In genomic region chr4:140556372-140557085, GRCh38 we compare ENCODE assay signal across 12 cellular contexts. TPM values are rescaled to one million over a fixed set of nuclear protein-coding genes. Genes with fewer than 3 reads are reported as not detected.
DNase-seq lines count a peak whose midpoint lies in the region; ATAC-seq and TF ChIP-seq lines count a peak whose summit lies in the region.
"Had no signal": no experiment of that assay in that cellular context is flagged by ENCODE, and none has a peak within 500 bp of the region (broad histone marks: within the 10 kb centered on the region; RNA-seq: fewer than 3 reads in every experiment).

No MANE protein-coding gene starts in this region.

- peak; percentile 97 for ATAC-seq in activated T-cell treated with anti-CD3 and anti-CD28 coated beads, Interleukin-2, amount 50 U/mL, for 72 hours (replicated peaks in 1 of 2)
- ATAC-seq in GM23338 (peak; percentile 45), HG03565 (IDR thresholded peaks at IDR 0.05; ENCODE audit: unreplicated experiment) (peak; percentile 99), upper lobe of right lung (no peak)
- ATAC-seq in natural killer cell treated with Interleukin-12 subunit alpha and Interleukin-12 subunit beta and Interleukin-15 and Interleukin-18, amount 100 ng/mL, for 72 hours: peak; percentile 74 to 77

- peak; percentile 27 to 46 for DNase-seq in activated T-cell treated with anti-CD3 and anti-CD28 coated beads, Interleukin-2, amount 50 U/mL, for 72 hours
- no peak for DNase-seq in activated T-cell treated with anti-CD3 and anti-CD28 coated beads, Interleukin-2, amount 50 U/mL, for 1 hour
- DNase-seq in GM23338 (ENCODE audit: low spot score): peak; percentile 30
- peak; percentile 62 for DNase-seq in natural killer cell treated with Interleukin-12 subunit alpha and Interleukin-12 subunit beta and Interleukin-15 and Interleukin-18, amount 100 ng/mL, for 72 hours (ENCODE audit: low spot score)
- no peak for DNase-seq in ecto neural progenitor cell (ENCODE audit: low spot score)
- no peak for DNase-seq in neural progenitor cell (ENCODE audit: low spot score)
- DNase-seq in upper lobe of right lung: no peak
- DNase-seq: NCI-H526 had no signal

- H3K27me3 Mint-ChIP-seq in activated T-cell treated with anti-CD3 and anti-CD28 coated beads, Interleukin-2, amount 50 U/mL, for 72 hours (ENCODE audit: low read depth): peaks cover 35% of the 10 kb centered on the region
- no peaks in the 10 kb centered on the region for H3K27me3 Mint-ChIP-seq in GM23338 (ENCODE audit: insufficient read depth, low read depth, poor library complexity)
- peaks cover 0 to 8% of the 10 kb centered on the region in 2 donors for H3K27me3 Mint-ChIP-seq in natural killer cell treated with Interleukin-12 subunit alpha and Interleukin-12 subunit beta and Interleukin-15 and Interleukin-18, amount 100 ng/mL, for 72 hours
- no peaks in the 10 kb centered on the region for H3K27me3 Mint-ChIP-seq in neural progenitor cell (ENCODE audit: insufficient read depth, low read depth)

- H3K4me2 ChIP-seq in GM23338 (peak overlapping the region; percentile 68), neural progenitor cell (no peak overlapping the region)

- H3K9ac ChIP-seq in neural progenitor cell: no peak overlapping the region

- intact Hi-C loops in upper lobe of right lung (cut with DNase I): no loop called here

- H3K4me3 ChIP-seq in GM23338: peak overlapping the region; percentile 27; the same call in 1 of the 2 replicates
- H3K4me3 ChIP-seq in neural progenitor cell: no peak overlapping the region
- no peak overlapping the region for H3K4me3 ChIP-seq in upper lobe of right lung
- H3K4me3 ChIP-seq: HAP-1 had no signal

- H3K9me2 ChIP-seq in GM23338 (ENCODE audit: insufficient read depth): no peaks in the 10 kb centered on the region

- no peaks in the 10 kb centered on the region for H3K9me3 ChIP-seq in neural progenitor cell (ENCODE audit: low read depth)
- H3K9me3 ChIP-seq in upper lobe of right lung: no peaks in the 10 kb centered on the region
- H3K9me3 ChIP-seq: HAP-1 had no signal

- H3K27ac Mint-ChIP-seq in activated T-cell treated with anti-CD3 and anti-CD28 coated beads, Interleukin-2, amount 50 U/mL, for 72 hours: no peak overlapping the region
- no peak overlapping the region for H3K27ac Mint-ChIP-seq in GM23338
- H3K27ac Mint-ChIP-seq in natural killer cell treated with Interleukin-12 subunit alpha and Interleukin-12 subunit beta and Interleukin-15 and Interleukin-18, amount 100 ng/mL, for 72 hours: no peak overlapping the region
- H3K27ac Mint-ChIP-seq in neural progenitor cell: no peak overlapping the region

- no peaks in the 10 kb centered on the region for H3K27me3 ChIP-seq in GM23338 (ENCODE audit: insufficient read depth)
- H3K27me3 ChIP-seq in neural progenitor cell: no peaks in the 10 kb centered on the region
- H3K27me3 ChIP-seq in upper lobe of right lung: no peaks in the 10 kb centered on the region

- no peaks in the 10 kb centered on the region for H3K36me3 Mint-ChIP-seq in activated T-cell treated with anti-CD3 and anti-CD28 coated beads, Interleukin-2, amount 50 U/mL, for 72 hours (ENCODE audit: insufficient read depth in 2 of 2)
- no peaks in the 10 kb centered on the region for H3K36me3 Mint-ChIP-seq in GM23338 (ENCODE audit: low read depth)
- H3K36me3 Mint-ChIP-seq in natural killer cell treated with Interleukin-12 subunit alpha and Interleukin-12 subunit beta and Interleukin-15 and Interleukin-18, amount 100 ng/mL, for 72 hours: no peaks in the 10 kb centered on the region
- peaks cover 1% of the 10 kb centered on the region for H3K36me3 Mint-ChIP-seq in neural progenitor cell

- H3F3A ChIP-seq in GM23338 (replicated peaks; ENCODE audit: low read depth) (no peaks in the 10 kb centered on the region), neural progenitor cell (ENCODE audit: low read depth) (no peaks in the 10 kb centered on the region)

- H2AFZ ChIP-seq in GM23338 (no peak overlapping the region), neural progenitor cell (replicated peaks) (no peak overlapping the region)

- no peaks in the 10 kb centered on the region for H3K9me3 Mint-ChIP-seq in activated T-cell treated with anti-CD3 and anti-CD28 coated beads, Interleukin-2, amount 50 U/mL, for 72 hours
- H3K9me3 Mint-ChIP-seq in GM23338: no peaks in the 10 kb centered on the region
- no peaks in the 10 kb centered on the region for H3K9me3 Mint-ChIP-seq in natural killer cell treated with Interleukin-12 subunit alpha and Interleukin-12 subunit beta and Interleukin-15 and Interleukin-18, amount 100 ng/mL, for 72 hours
- no peaks in the 10 kb centered on the region for H3K9me3 Mint-ChIP-seq in neural progenitor cell

- no peaks in the 10 kb centered on the region for H3K36me3 ChIP-seq in GM23338 (ENCODE audit: insufficient read depth)
- H3K36me3 ChIP-seq in neural progenitor cell: no peaks in the 10 kb centered on the region
- H3K36me3 ChIP-seq in upper lobe of right lung: no peaks in the 10 kb centered on the region
- H3K36me3 ChIP-seq: HAP-1 had no signal

- H3K27ac ChIP-seq in GM23338 (ENCODE audit: low read depth) (peak overlapping the region; percentile 52), neural progenitor cell (no peak overlapping the region), upper lobe of right lung (no peak overlapping the region)

- no peaks in the 10 kb centered on the region for H3K79me2 ChIP-seq in GM23338 (replicated peaks; ENCODE audit: insufficient read depth)
- no peaks in the 10 kb centered on the region for H3K79me2 ChIP-seq in neural progenitor cell (ENCODE audit: low read depth)

- no peaks in the 10 kb centered on the region for H4K20me1 ChIP-seq in GM23338 (replicated peaks; ENCODE audit: insufficient read depth)
- H4K20me1 ChIP-seq in neural progenitor cell (ENCODE audit: low read depth): peaks cover 2% of the 10 kb centered on the region

- TF ChIP-seq CTCF in GM23338 (conservative IDR thresholded peaks at IDR 0.05; ENCODE audit: low read depth in 2 of 2) (no peak), neural progenitor cell (IDR thresholded peaks at IDR 0.05) (no peak), upper lobe of right lung (IDR thresholded peaks at IDR 0.05) (no peak)

- H3K4me1 ChIP-seq in GM23338 (ENCODE audit: insufficient read depth) (peaks cover 50% of the 10 kb centered on the region), neural progenitor cell (peaks cover 4% of the 10 kb centered on the region), upper lobe of right lung (no peaks in the 10 kb centered on the region)

- peaks cover 19% of the 10 kb centered on the region for H3K4me1 Mint-ChIP-seq in activated T-cell treated with anti-CD3 and anti-CD28 coated beads, Interleukin-2, amount 50 U/mL, for 72 hours (ENCODE audit: low read depth)
- H3K4me1 Mint-ChIP-seq in GM23338: peaks cover 43% of the 10 kb centered on the region
- H3K4me1 Mint-ChIP-seq in natural killer cell treated with Interleukin-12 subunit alpha and Interleukin-12 subunit beta and Interleukin-15 and Interleukin-18, amount 100 ng/mL, for 72 hours (ENCODE audit: low read depth in 2 of 2): peaks cover 4 to 6% of the 10 kb centered on the region in 2 donors
- H3K4me1 Mint-ChIP-seq in neural progenitor cell: peaks cover 3% of the 10 kb centered on the region

- H3K4me3 Mint-ChIP-seq in activated T-cell treated with anti-CD3 and anti-CD28 coated beads, Interleukin-2, amount 50 U/mL, for 72 hours: peak overlapping the region; percentile 4 to 18
- H3K4me3 Mint-ChIP-seq in GM23338: no peak overlapping the region; the same call in 2 of the 3 replicates
- no peak overlapping the region for H3K4me3 Mint-ChIP-seq in natural killer cell treated with Interleukin-12 subunit alpha and Interleukin-12 subunit beta and Interleukin-15 and Interleukin-18, amount 100 ng/mL, for 72 hours
- H3K4me3 Mint-ChIP-seq in neural progenitor cell: no peak overlapping the region

TF ChIP-seq in GM23338, 12 proteins besides CTCF, POLR2A, EP300 and RAD21:
- TF ChIP-seq ETS1 (IDR thresholded peaks at IDR 0.05): no peak
TF ChIP-seq in GM23338: peak in this region for 0.

RNA-seq across cellular contexts. Expression of gene UCP1, which starts 12.2 kb away (rescaled TPM):
- total RNA-seq in activated T-cell treated with anti-CD3 and anti-CD28 coated beads, Interleukin-2, amount 50 U/mL, for 72 hours: not detected
- 0.21 TPM in 1 of 2 replicates, not detected in the other for total RNA-seq in GM23338 (2014; rRNA removed; shearing (Covaris generic))
- polyA plus RNA-seq in GM23338 (2016; fragmentation: Nextera tagmentation; extraction: Ambion mirVana): 0.40 TPM in 1 of 2 replicates, not detected in the other
- total RNA-seq in natural killer cell treated with Interleukin-12 subunit alpha and Interleukin-12 subunit beta and Interleukin-15 and Interleukin-18, amount 100 ng/mL, for 72 hours: not detected
- 0.28 TPM in 1 of 2 replicates, not detected in the other for total RNA-seq in neural progenitor cell (ENCODE audit: low replicate concordance)
- total RNA-seq in upper lobe of right lung: not detected
- total RNA-seq: fibroblast of lung, mononuclear cell had no signal
- polyA plus RNA-seq: fibroblast of lung had no signal

RNA-seq across cellular contexts. Expression of gene ELMOD2, which starts 32.6 kb away (rescaled TPM):
- total RNA-seq in activated T-cell treated with anti-CD3 and anti-CD28 coated beads, Interleukin-2, amount 50 U/mL, for 72 hours: 10 to 100 TPM; 16.7 to 20.6 TPM
- total RNA-seq in GM23338 (2014; rRNA removed; shearing (Covaris generic)): 22.7 and 28.9 TPM in 2 replicates
- polyA plus RNA-seq in GM23338 (2016; fragmentation: Nextera tagmentation; extraction: Ambion mirVana): 11.9 and 17.9 TPM in 2 replicates
- total RNA-seq in natural killer cell treated with Interleukin-12 subunit alpha and Interleukin-12 subunit beta and Interleukin-15 and Interleukin-18, amount 100 ng/mL, for 72 hours: 10 to 100 TPM; 13.1 to 18.6 TPM
- total RNA-seq in neural progenitor cell (ENCODE audit: low replicate concordance) (66.1 and 128 TPM in 2 replicates), upper lobe of right lung (19.3 TPM)

RNA-seq across cellular contexts. Expression of gene MGAT4D, which starts 58.4 kb away (rescaled TPM):
- total RNA-seq in activated T-cell treated with anti-CD3 and anti-CD28 coated beads, Interleukin-2, amount 50 U/mL, for 72 hours: not detected
- not detected in 2 replicates for total RNA-seq in GM23338 (2014; rRNA removed; shearing (Covaris generic))
- not detected in 2 replicates for polyA plus RNA-seq in GM23338 (2016; fragmentation: Nextera tagmentation; extraction: Ambion mirVana)
- not detected for total RNA-seq in natural killer cell treated with Interleukin-12 subunit alpha and Interleukin-12 subunit beta and Interleukin-15 and Interleukin-18, amount 100 ng/mL, for 72 hours
- total RNA-seq in neural progenitor cell (ENCODE audit: low replicate concordance): not detected in 2 replicates
- not detected for total RNA-seq in upper lobe of right lung
- total RNA-seq: fibroblast of lung had no signal
- polyA plus RNA-seq: fibroblast of lung had no signal

Comparison
In these comparisons a context has a peak if more than half of its experiments do, and no peak if none do; other contexts are left out.
1. DNase-seq: peak in activated T-cell treated with anti-CD3 and anti-CD28 coated beads, Interleukin-2, amount 50 U/mL, for 72 hours (2 of 2), GM23338 (single experiment) and natural killer cell treated with Interleukin-12 subunit alpha and Interleukin-12 subunit beta and Interleukin-15 and Interleukin-18, amount 100 ng/mL, for 72 hours (single experiment); none in activated T-cell treated with anti-CD3 and anti-CD28 coated beads, Interleukin-2, amount 50 U/mL, for 1 hour (single experiment), ecto neural progenitor cell (single experiment), neural progenitor cell (single experiment) and upper lobe of right lung (single experiment).
2. H3K4me3 Mint-ChIP-seq: peak in activated T-cell treated with anti-CD3 and anti-CD28 coated beads, Interleukin-2, amount 50 U/mL, for 72 hours (2 of 2); none in GM23338 (single experiment), natural killer cell treated with Interleukin-12 subunit alpha and Interleukin-12 subunit beta and Interleukin-15 and Interleukin-18, amount 100 ng/mL, for 72 hours (single experiment) and neural progenitor cell (single experiment).